8 cellular contexts compared by ENCODE assay signal in genomic region chr19:4534836-4535658, GRCh38. TPM values are rescaled to one million over a fixed set of nuclear protein-coding genes. Genes with fewer than 3 reads are reported as not detected.
DNase-seq lines count a peak whose midpoint lies in the region; ATAC-seq, FAIRE-seq and TF ChIP-seq lines count a peak whose summit lies in the region.

A gene with protein sequence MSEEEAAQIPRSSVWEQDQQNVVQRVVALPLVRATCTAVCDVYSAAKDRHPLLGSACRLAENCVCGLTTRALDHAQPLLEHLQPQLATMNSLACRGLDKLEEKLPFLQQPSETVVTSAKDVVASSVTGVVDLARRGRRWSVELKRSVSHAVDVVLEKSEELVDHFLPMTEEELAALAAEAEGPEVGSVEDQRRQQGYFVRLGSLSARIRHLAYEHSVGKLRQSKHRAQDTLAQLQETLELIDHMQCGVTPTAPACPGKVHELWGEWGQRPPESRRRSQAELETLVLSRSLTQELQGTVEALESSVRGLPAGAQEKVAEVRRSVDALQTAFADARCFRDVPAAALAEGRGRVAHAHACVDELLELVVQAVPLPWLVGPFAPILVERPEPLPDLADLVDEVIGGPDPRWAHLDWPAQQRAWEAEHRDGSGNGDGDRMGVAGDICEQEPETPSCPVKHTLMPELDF (minus strand): TSS chr19:4535224. CDS start chr19:4534074, 1,150 bp downstream.

- H3K4me3 ChIP-seq in BE2C (ENCODE audit: low read depth, low read length), result peak within 1 kb of the TSS; percentile 42
- peak within 1 kb of the TSS; percentile 46 for H3K4me3 ChIP-seq in HUES6 (ENCODE audit: low read depth, low read length)
- H3K4me3 ChIP-seq in PC-3 (ENCODE audit: low read length), result peak within 1 kb of the TSS; percentile 63
- peak within 1 kb of the TSS; percentile 15 to 62 (median 44) for H3K4me3 ChIP-seq in pancreas
- no peak within 1 kb of the TSS for H3K4me3 ChIP-seq in MG63

- H3K27me3 ChIP-seq in BE2C (no peaks in the 10 kb centered on the region), HUES6 (ENCODE audit: control insufficient read depth, insufficient read depth, low read length) (peaks cover 36% of the 10 kb centered on the region), PC-3 (ENCODE audit: low read length) (no peaks in the 10 kb centered on the region), pancreas (no peaks in the 10 kb centered on the region), MG63 (no peaks in the 10 kb centered on the region)

- POLR2A ChIA-PET in PC-3 (lab: Charles Lee; ENCODE audit: unreplicated experiment), result interaction anchor here (0.6 to 0.7 kb wide), 4 partner anchors 12 to 259 kb away, joined by 3 to 5 read pairs (median 4); no protein-coding TSS in a partner anchor

- 2 to 3% methylated on average over 39 to 49 of the region's 49 CpGs for WGBS in pancreas, 2 donors

- H3K79me2 ChIP-seq in PC-3 (ENCODE audit: low read length), result no peaks in the 10 kb centered on the region

- H3F3A ChIP-seq in PC-3 (ENCODE audit: low read length, unreplicated experiment), result no peaks in the 10 kb centered on the region

- CTCF ChIA-PET in PC-3 (lab: Charles Lee), result interaction anchor here (0.6 kb wide), 1 partner anchor 12 kb away, joined by 4 read pairs; no protein-coding TSS in a partner anchor

- H3K4me1 ChIP-seq in BE2C, result peaks cover 3% of the 10 kb centered on the region
- peaks cover 9% of the 10 kb centered on the region; the same call in 1 of the 2 replicates for H3K4me1 ChIP-seq in HUES6 (ENCODE audit: control insufficient read depth, insufficient read depth, low read length)
- peaks cover 24% of the 10 kb centered on the region for H3K4me1 ChIP-seq in PC-3 (ENCODE audit: insufficient read depth, low read length)
- peaks cover 8 to 30% (median 19%) of the 10 kb centered on the region in 3 donors for H3K4me1 ChIP-seq in pancreas

- H3K9me2 ChIP-seq in PC-3 (replicated peaks; ENCODE audit: low read length), result no peaks in the 10 kb centered on the region

- TF ChIP-seq CTCF in BE2C (IDR thresholded peaks at IDR 0.05; ENCODE audit: low read depth, low read length) (no peak), PC-3 (conservative IDR thresholded peaks at IDR 0.05; ENCODE audit: low read depth, low read length) (no peak; the same call in 1 of the 2 replicates), pancreas (IDR thresholded peaks at IDR 0.05) (no peak)

- H3K4me2 ChIP-seq in PC-3 (ENCODE audit: low read length), result peak within 1 kb of the TSS; percentile 92

- no peak within 1 kb of the TSS for H3K27ac ChIP-seq in HUES6 (ENCODE audit: low read depth, low read length)
- H3K27ac ChIP-seq in PC-3 (ENCODE audit: low read length), result no peak within 1 kb of the TSS
- peak within 1 kb of the TSS; percentile 78 to 90 (median 83) for H3K27ac ChIP-seq in pancreas

- DNase-seq in BE2C (peak; percentile 97), PC-3 (peak; percentile 83), cardiac septum (ENCODE audit: low spot score) (peak; percentile 88), pancreas (peak; percentile 93 to 99 (median 98)), MG63 (no peak)
- peak; percentile 18 for DNase-seq in activated naive CD8-positive, alpha-beta T cell treated with anti-CD3 and anti-CD28 coated beads, Interleukin-2, amount 50 U/mL, for 16 hours (ENCODE audit: low read depth, low spot score)

- FAIRE-seq in pancreas (lab: Jason Lieb, UNC), result no peak

- intact Hi-C loops in PC-3 (cut with micrococcal nuclease) (no loop called here), cardiac septum (cut with DNase I) (no loop called here), pancreas (cut with DNase I) (no loop called here)

- H3K36me3 ChIP-seq in BE2C, result no peaks in the 10 kb centered on the region
- H3K36me3 ChIP-seq in HUES6 (ENCODE audit: control insufficient read depth, insufficient read depth, low read length), result no peaks in the 10 kb centered on the region
- no peaks in the 10 kb centered on the region for H3K36me3 ChIP-seq in PC-3 (ENCODE audit: low read depth, low read length)
- H3K36me3 ChIP-seq in pancreas, result no peaks in the 10 kb centered on the region
- H3K36me3 ChIP-seq in MG63, result no peaks in the 10 kb centered on the region

- BruUV-seq in PC-3 (replicated peaks; lab: Mats Ljungman, UMichigan), result TSS peak; percentile 39

- ATAC-seq in PC-3, result peak; percentile 77
- peak; percentile 77 to 82 (median 80) for ATAC-seq in pancreas
- ATAC-seq in HG03196 (IDR thresholded peaks at IDR 0.05; ENCODE audit: unreplicated experiment), result no peak

- peak within 1 kb of the TSS; percentile 79 for H2AFZ ChIP-seq in PC-3 (ENCODE audit: low read length)

- no peaks in the 10 kb centered on the region for H3K9me3 ChIP-seq in BE2C
- H3K9me3 ChIP-seq in HUES6 (ENCODE audit: control insufficient read depth, insufficient read depth, low read depth, low read length), result no peaks in the 10 kb centered on the region
- H3K9me3 ChIP-seq in PC-3 (ENCODE audit: low read length), result no peaks in the 10 kb centered on the region
- H3K9me3 ChIP-seq in pancreas, result no peaks in the 10 kb centered on the region
- H3K9me3 ChIP-seq in MG63, result no peaks in the 10 kb centered on the region

- H4K20me1 ChIP-seq in PC-3 (ENCODE audit: low read length), result no peaks in the 10 kb centered on the region

- H3K9ac ChIP-seq in HUES6 (ENCODE audit: low read length) (no peak within 1 kb of the TSS), PC-3 (ENCODE audit: low read length) (no peak within 1 kb of the TSS)

RNA-seq across cellular contexts. Expression of the gene that starts here (rescaled TPM):
- polyA plus RNA-seq in BE2C (2012; ENCODE audit: insufficient read depth, insufficient read length, low read depth), result 0.25 TPM
- total RNA-seq in PC-3 (2014; rRNA removed) (1.2 and 3.3 TPM in 2 replicates), cardiac septum (25.1 TPM), pancreas (10 to 100 TPM; 30.6 to 80.2 (median 41.3) TPM)
- 100 to 1,000 TPM; 193 to 533 TPM for polyA plus RNA-seq in pancreas
- not detected in 2 replicates for total RNA-seq in MG63 (2014; rRNA removed; shearing (Covaris generic); ENCODE audit: low replicate concordance)

Comparison
In these comparisons a context has a peak if more than half of its experiments do, and no peak if none do; other contexts are left out.
1. H3K27ac ChIP-seq: peak in pancreas (4 of 4); none in HUES6 (single experiment) and PC-3 (single experiment).